13 cellular contexts compared by ENCODE assay signal in the genomic region with DNA sequence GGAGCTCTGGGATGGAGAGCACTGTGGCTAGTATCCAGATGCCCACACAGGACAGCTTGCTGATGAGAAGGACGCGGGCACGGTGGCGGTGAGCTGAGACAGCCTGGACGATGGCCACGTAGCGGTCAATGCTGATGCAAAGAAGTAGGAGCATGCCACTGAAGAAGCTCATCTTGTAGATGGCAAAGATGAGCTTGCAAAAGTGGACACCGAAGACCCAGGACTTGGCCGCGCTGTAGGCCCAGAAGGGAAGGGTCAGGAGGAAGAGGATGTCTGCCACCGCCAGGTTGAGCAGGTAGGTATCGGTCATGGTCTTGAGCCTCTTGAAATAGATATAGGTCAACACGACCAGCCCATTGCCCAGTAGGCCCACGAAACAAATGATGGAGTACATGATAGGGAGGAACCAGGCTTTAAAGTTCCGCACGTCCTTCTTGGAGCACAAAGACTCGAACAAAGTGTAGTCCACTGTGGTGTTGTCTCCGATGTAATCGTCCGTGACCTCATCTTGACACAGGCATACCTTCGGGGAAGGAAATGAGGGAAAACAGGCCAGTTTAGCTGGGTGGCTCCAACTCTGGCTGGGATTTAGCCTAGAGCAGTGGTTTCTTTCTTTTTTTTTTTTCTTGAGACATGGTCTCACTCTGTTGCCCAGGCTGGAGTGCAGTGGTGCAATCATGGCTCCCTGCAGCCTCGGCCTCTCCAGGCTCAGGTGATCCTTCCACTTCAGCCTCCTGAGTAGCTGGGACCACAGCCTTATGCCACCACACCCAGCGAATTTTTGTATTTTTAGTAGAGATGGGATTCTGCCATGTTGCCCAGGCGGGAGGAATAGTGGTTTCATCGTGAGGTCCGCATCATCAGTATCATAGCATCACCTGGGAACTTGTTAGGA. TPM values are rescaled to one million over a fixed set of nuclear protein-coding genes. Genes with fewer than 3 reads are reported as not detected.
A peak's percentile ranks its signal among the peaks of the same experiment; 100 is the strongest.
DNase-seq lines count a peak whose midpoint lies in the region; ATAC-seq and TF ChIP-seq lines count a peak whose summit lies in the region.
"Had no signal": no experiment of that assay in that cellular context is flagged by ENCODE, and none has a peak within 500 bp of the region (broad histone marks: within the 10 kb centered on the region; RNA-seq: fewer than 3 reads in every experiment).

No MANE protein-coding gene starts in this region.

- peak overlapping the region; percentile 88 for H3K27ac Mint-ChIP-seq in activated CD8-positive, alpha-beta T cell treated with anti-CD3 and anti-CD28 coated beads for 36 hours
- H3K27ac Mint-ChIP-seq in type B pancreatic cell = no peak overlapping the region

- TF ChIP-seq POLR2A in lower leg skin (IDR thresholded peaks at IDR 0.05) = no peak

- peak; percentile 34 for DNase-seq in activated effector memory CD4-positive, alpha-beta T cell treated with anti-CD3 and anti-CD28 coated beads, Interleukin-2, amount 50 U/mL, for 16 hours
- no peak for DNase-seq in activated effector memory CD4-positive, alpha-beta T cell treated with Interleukin-2 at 50 U/mL for 16 hours
- DNase-seq in activated CD8-positive, alpha-beta T cell treated with anti-CD3 and anti-CD28 coated beads for 36 hours = peak; percentile 26
- DNase-seq in lower leg skin (ENCODE audit: low spot score in 2 of 2) = peak; percentile 13 to 84
- DNase-seq in type B pancreatic cell (ENCODE audit: extremely low spot score, unreplicated experiment) = peak; percentile 27
- DNase-seq in NCI-H2227 (lab: John Stamatoyannopoulos, UW; ENCODE audit: unreplicated experiment) = no peak
- no peak for DNase-seq in occipital lobe (lab: John Stamatoyannopoulos, UW)
- DNase-seq: cerebellar nuclear complex, midbrain, NCI-H446 had no signal

- H3K27me3 Mint-ChIP-seq in activated CD8-positive, alpha-beta T cell treated with anti-CD3 and anti-CD28 coated beads for 36 hours = no peaks in the 10 kb centered on the region
- peaks cover 13% of the 10 kb centered on the region for H3K27me3 Mint-ChIP-seq in type B pancreatic cell

- H3K4me3 Mint-ChIP-seq in activated CD8-positive, alpha-beta T cell treated with anti-CD3 and anti-CD28 coated beads for 36 hours = peak overlapping the region; percentile 26
- H3K4me3 Mint-ChIP-seq in type B pancreatic cell = no peak overlapping the region

- intact Hi-C loops in activated CD8-positive, alpha-beta T cell treated with anti-CD3 and anti-CD28 coated beads for 36 hours (cut with micrococcal nuclease) = no loop called here
- intact Hi-C loops in lower leg skin (cut with DNase I; ENCODE audit: low total_unique reads) = loop anchor here (10.0 kb wide), 1 partner anchor 201 kb away; no protein-coding TSS in a partner anchor

- H3K4me1 Mint-ChIP-seq in activated CD8-positive, alpha-beta T cell treated with anti-CD3 and anti-CD28 coated beads for 36 hours (ENCODE audit: low read depth) = peaks cover 97% of the 10 kb centered on the region
- H3K4me1 Mint-ChIP-seq in type B pancreatic cell (ENCODE audit: unreplicated experiment) = peaks cover 49% of the 10 kb centered on the region

- CTCF ChIA-PET in activated CD8-positive, alpha-beta T cell treated with anti-CD3 and anti-CD28 coated beads for 36 hours (lab: Charles Lee) = interaction anchor here (0.8 to 22.4 kb wide), 9 partner anchors 13 to 182 kb away, joined by 3 to 336 read pairs (median 4); no protein-coding TSS in a partner anchor

- POLR2A ChIA-PET in activated CD8-positive, alpha-beta T cell treated with anti-CD3 and anti-CD28 coated beads for 36 hours (lab: Charles Lee) = interaction anchor here (1.1 to 22.7 kb wide), 9 partner anchors 3 to 248 kb away, joined by 3 to 787 read pairs (median 6); partner anchors contain the start of gene CCR7

- peaks cover 98% of the 10 kb centered on the region for H3K36me3 Mint-ChIP-seq in activated CD8-positive, alpha-beta T cell treated with anti-CD3 and anti-CD28 coated beads for 36 hours (ENCODE audit: low read depth)
- H3K36me3 Mint-ChIP-seq in type B pancreatic cell = no peaks in the 10 kb centered on the region

- H3K9me3 Mint-ChIP-seq in activated CD8-positive, alpha-beta T cell treated with anti-CD3 and anti-CD28 coated beads for 36 hours = no peaks in the 10 kb centered on the region
- H3K9me3 Mint-ChIP-seq in type B pancreatic cell = no peaks in the 10 kb centered on the region

- ATAC-seq in activated CD8-positive, alpha-beta T cell treated with anti-CD3 and anti-CD28 coated beads for 36 hours = no peak
- no peak for ATAC-seq in HG03521 (IDR thresholded peaks at IDR 0.05; ENCODE audit: unreplicated experiment)
- ATAC-seq: gastroesophageal sphincter had no signal

- no peak for TF ChIP-seq CTCF in activated CD8-positive, alpha-beta T cell treated with anti-CD3 and anti-CD28 coated beads for 36 hours (IDR thresholded peaks at IDR 0.05)
- TF ChIP-seq CTCF in lower leg skin (IDR thresholded peaks at IDR 0.05) (no peak), type B pancreatic cell (conservative IDR thresholded peaks at IDR 0.05) (no peak)

- 92 to 93% methylated on average over 26 of the region's 26 CpGs for WGBS in lower leg skin, 2 donors

- no peak overlapping the region for H3K4me3 ChIP-seq in lower leg skin (ENCODE audit: low read depth, poor library complexity, severe bottlenecking)
- H3K4me3 ChIP-seq: gastroesophageal sphincter had no signal

RNA-seq across cellular contexts. Expression of gene CCR7, which starts 9.7 kb away (rescaled TPM):
- 100 to 1,000 TPM; 297 to 302 TPM for total RNA-seq in activated CD8-positive, alpha-beta T cell treated with anti-CD3 and anti-CD28 coated beads for 36 hours
- total RNA-seq in lower leg skin = 1 to 10 TPM in 1 of 4 donors, under 1 TPM in 1, not detected in 2; 0.21 to 1.2 TPM
- total RNA-seq in type B pancreatic cell (ENCODE audit: low replicate concordance) = not detected in 2 replicates
- total RNA-seq in occipital lobe = not detected
- total RNA-seq: MCF 10A had no signal

RNA-seq across cellular contexts. Expression of gene TNS4, which starts 54.1 kb away (rescaled TPM):
- total RNA-seq in activated CD8-positive, alpha-beta T cell treated with anti-CD3 and anti-CD28 coated beads for 36 hours = 1 to 10 TPM; 5.8 to 6.3 TPM
- total RNA-seq in lower leg skin = 1,000 to 10,000 TPM in 1 of 4 donors, 100 to 1,000 TPM in 3; 413 to 1,865 (median 485) TPM
- 1.8 and 2.3 TPM in 2 replicates for total RNA-seq in type B pancreatic cell (ENCODE audit: low replicate concordance)
- not detected for total RNA-seq in occipital lobe

Comparison
In these comparisons a context has a peak if more than half of its experiments do, and no peak if none do; other contexts are left out.
1. DNase-seq: peak in activated effector memory CD4-positive, alpha-beta T cell treated with anti-CD3 and anti-CD28 coated beads, Interleukin-2, amount 50 U/mL, for 16 hours (single experiment), activated CD8-positive, alpha-beta T cell treated with anti-CD3 and anti-CD28 coated beads for 36 hours (single experiment), lower leg skin (2 of 2) and type B pancreatic cell (single experiment); none in activated effector memory CD4-positive, alpha-beta T cell treated with Interleukin-2 at 50 U/mL for 16 hours (single experiment), NCI-H2227 (single experiment) and occipital lobe (single experiment).
2. RNA of gene CCR7, which starts 9.7 kb away (total RNA-seq): 297 to 302 TPM in activated CD8-positive, alpha-beta T cell treated with anti-CD3 and anti-CD28 coated beads for 36 hours; 0.21 to 1.2 TPM in lower leg skin, not detected in type B pancreatic cell and not detected in occipital lobe (single experiment); every median in the first group is over 100 times any median in the second.
3. RNA of gene TNS4, which starts 54.1 kb away (total RNA-seq): 413 to 1,865 TPM in lower leg skin; 5.8 to 6.3 TPM in activated CD8-positive, alpha-beta T cell treated with anti-CD3 and anti-CD28 coated beads for 36 hours, 1.8 to 2.3 TPM in type B pancreatic cell and not detected in occipital lobe (single experiment); every median in the first group is over 10 times any median in the second.